In the genomic region with DNA sequence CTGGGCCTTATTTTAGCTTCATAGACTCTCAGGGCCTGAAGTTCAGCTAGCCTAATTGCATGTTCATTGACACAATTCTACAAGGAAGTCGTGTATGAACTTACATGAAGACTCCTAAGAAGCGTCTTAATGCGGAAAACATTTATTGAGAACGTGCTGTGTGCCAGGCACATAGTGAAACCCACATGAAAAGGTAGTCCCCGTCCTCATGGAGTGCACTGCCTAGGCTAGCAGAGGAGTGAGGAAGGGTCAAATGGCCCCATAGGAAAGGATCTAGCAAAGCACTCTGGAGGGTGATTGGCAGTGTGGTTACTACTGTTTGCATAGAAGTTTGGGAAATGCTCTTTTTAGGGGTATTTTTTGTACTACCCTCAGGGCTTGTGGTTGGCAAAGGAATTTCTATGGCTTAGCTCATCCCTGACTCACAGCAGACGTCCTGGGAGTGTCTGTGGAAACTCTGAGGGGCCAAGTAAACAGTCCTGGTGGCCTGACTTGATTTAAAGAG, we compare ENCODE assay signal across 8 cellular contexts. TPM values are rescaled to one million over a fixed set of nuclear protein-coding genes. Genes with fewer than 3 reads are reported as not detected.
A peak's percentile ranks its signal among the peaks of the same experiment; 100 is the strongest.
DNase-seq lines count a peak whose midpoint lies in the region; ATAC-seq and TF ChIP-seq lines count a peak whose summit lies in the region.

No MANE protein-coding gene starts in this region.

- in situ Hi-C loops in IMR-90 (cut with MboI; ENCODE audit: low sequenced_read_pairs) = loop anchor here (5.0 kb wide), 1 partner anchor 62 kb away; no protein-coding TSS in a partner anchor

- TF ChIP-seq CTCF in AG09309 (IDR thresholded peaks at IDR 0.05; ENCODE audit: control insufficient read depth, insufficient read depth, low read depth, low read length, missing control alignments) (no peak), IMR-90 (conservative IDR thresholded peaks at IDR 0.05; ENCODE audit: low read depth, low read length) (no peak), liver (IDR thresholded peaks at IDR 0.05; ENCODE audit: low read depth, low read length, missing input control) (no peak), upper lobe of left lung (IDR thresholded peaks at IDR 0.05) (no peak)

- peak overlapping the region; percentile 61 for H2AK9ac ChIP-seq in IMR-90 (replicated peaks; ENCODE audit: low read depth, low read length, poor library complexity)

- no peaks in the 10 kb centered on the region for H3K27me3 ChIP-seq in IMR-90 (ENCODE audit: control insufficient read depth, insufficient read depth, low read length)
- H3K27me3 ChIP-seq in liver (ENCODE audit: control insufficient read depth in 4 of 4, insufficient read depth in 4 of 4, low read length in 3 of 4) = no peaks in the 10 kb centered on the region
- H3K27me3 ChIP-seq in upper lobe of left lung = no peaks in the 10 kb centered on the region

- H3K36me3 ChIP-seq in IMR-90 (ENCODE audit: control insufficient read depth, insufficient read depth, low read length) (no peaks in the 10 kb centered on the region), liver (ENCODE audit: control insufficient read depth in 4 of 4, insufficient read depth in 3 of 4, low read depth in 1 of 4, low read length in 3 of 4) (no peaks in the 10 kb centered on the region), upper lobe of left lung (no peaks in the 10 kb centered on the region)

- H3K4me3 ChIP-seq in AG09309 (ENCODE audit: control insufficient read depth, low read depth, low read length) = peak overlapping the region; percentile 36
- H3K4me3 ChIP-seq in IMR-90 (ENCODE audit: insufficient read depth, low read depth, low read length) = no peak overlapping the region
- peak overlapping the region in 2 of 3 donors; percentile 56 to 89 for H3K4me3 ChIP-seq in liver (ENCODE audit: low read depth in 1 of 3, low read length in 3 of 3)
- peak overlapping the region in 3 of 4 donors; percentile 88 to 94 (median 92) for H3K4me3 ChIP-seq in upper lobe of left lung

- peaks cover 9% of the 10 kb centered on the region for H3K9me1 ChIP-seq in IMR-90 (ENCODE audit: insufficient read depth, low read length)

- ATAC-seq in IMR-90 (ENCODE audit: low read depth) = peak; percentile 28
- ATAC-seq in upper lobe of left lung (ENCODE audit: low FRiP score in 2 of 2) = peak in 1 of 2 donors; percentile 14
- ATAC-seq in HG03521 (IDR thresholded peaks at IDR 0.05; ENCODE audit: unreplicated experiment) = no peak

- intact Hi-C loops in IMR-90 (cut with micrococcal nuclease) = loop anchor here (2.0 kb wide), 1 partner anchor 35 kb away; no protein-coding TSS in a partner anchor

- H3K56ac ChIP-seq in IMR-90 (ENCODE audit: extremely low read depth, insufficient read depth, low read length) = peak overlapping the region; percentile 89; the same call in 1 of the 2 replicates

- H3K27ac ChIP-seq in IMR-90 (ENCODE audit: insufficient read depth, low read length) (peak overlapping the region; percentile 76), liver (ENCODE audit: low read depth in 1 of 2, low read length in 2 of 2) (peak overlapping the region; percentile 72 to 87), upper lobe of left lung (peak overlapping the region; percentile 94 to 100 (median 98))

- dilution Hi-C loops in IMR-90 (cut with HindIII; ENCODE audit: low sequenced_read_pairs, unreplicated experiment) = no loop called here

- no peak for TF ChIP-seq EP300 in upper lobe of left lung (IDR thresholded peaks at IDR 0.05)

- TF ChIP-seq POLR2A in IMR-90 (IDR thresholded peaks at IDR 0.05; ENCODE audit: low read depth, low read length) = no peak; the same call in 1 of the 2 replicates
- no peak for TF ChIP-seq POLR2A in upper lobe of left lung (IDR thresholded peaks at IDR 0.05)

- H3K9ac ChIP-seq in IMR-90 (ENCODE audit: low read depth, low read length) = peak overlapping the region; percentile 66
- H3K9ac ChIP-seq in liver (ENCODE audit: low read depth in 1 of 2, low read length in 2 of 2) = peak overlapping the region in 1 of 2 donors; percentile 33

- peak overlapping the region; percentile 98 for H3K14ac ChIP-seq in IMR-90 (replicated peaks; ENCODE audit: low read depth, low read length)

- H3K79me1 ChIP-seq in IMR-90 (ENCODE audit: low read depth in 1 of 2, low read length in 2 of 2) = peaks cover 5 to 46% of the 10 kb centered on the region in 2 experiments; a peak in 2 of 4 replicates

- peak overlapping the region; percentile 97 for H3K4ac ChIP-seq in IMR-90 (ENCODE audit: low read depth, low read length)

- DNase-seq in AG09309 (ENCODE audit: low read depth) (peak; percentile 88), IMR-90 (peak; percentile 96), astrocyte of the hippocampus (ENCODE audit: low read depth, low spot score) (peak; percentile 92), upper lobe of left lung (no peak), DMS 273 treated with DMSO at 0.1 percent for 48 hours (lab: John Stamatoyannopoulos, UW) (no peak), 8988T (no peak)

- H3K9me3 ChIP-seq in IMR-90 (ENCODE audit: control insufficient read depth, insufficient read depth, low read length) = no peaks in the 10 kb centered on the region
- H3K9me3 ChIP-seq in liver (ENCODE audit: control insufficient read depth in 4 of 4, low read length in 3 of 4) = no peaks in the 10 kb centered on the region
- no peaks in the 10 kb centered on the region for H3K9me3 ChIP-seq in upper lobe of left lung

- peak overlapping the region; percentile 91 for H2BK5ac ChIP-seq in IMR-90 (ENCODE audit: low read depth, low read length, poor library complexity, severe bottlenecking)

- H2BK20ac ChIP-seq in IMR-90 (ENCODE audit: low read depth, low read length) = peak overlapping the region; percentile 81

- peak overlapping the region; percentile 79 for H3K4me2 ChIP-seq in IMR-90 (ENCODE audit: low read depth, low read length)

- peak overlapping the region; percentile 79; the same call in 2 of the 3 replicates for H2BK15ac ChIP-seq in IMR-90 (ENCODE audit: low read depth, low read length)

- WGBS in IMR-90 (ENCODE audit: extremely low coverage in 2 of 2, insufficient read length in 1 of 2), 2 experiments = 50% methylated on average over 6 of the region's 6 CpGs; no CpG with 5 or more reads in 1 of the 2 experiments
- 83% methylated on average over 6 of the region's 6 CpGs for WGBS in liver
- 61 to 63% methylated on average over 6 of the region's 6 CpGs for WGBS in upper lobe of left lung, 2 donors

- no TSS peak for BruUV-seq in IMR-90 (replicated peaks; lab: Mats Ljungman, UMichigan)

- H4K91ac ChIP-seq in IMR-90 (ENCODE audit: insufficient read depth, low read depth, low read length) = peak overlapping the region; percentile 95

- peaks cover 13% of the 10 kb centered on the region for H3K4me1 ChIP-seq in IMR-90 (ENCODE audit: control insufficient read depth, insufficient read depth, low read length)
- H3K4me1 ChIP-seq in liver (ENCODE audit: control insufficient read depth in 4 of 4, insufficient read depth in 4 of 4, low read length in 3 of 4) = peaks cover 5 to 39% (median 25%) of the 10 kb centered on the region in 4 donors
- H3K4me1 ChIP-seq in upper lobe of left lung = peaks cover 39 to 52% (median 43%) of the 10 kb centered on the region in 4 donors

- H3K23ac ChIP-seq in IMR-90 (ENCODE audit: low read depth, low read length) = peak overlapping the region; percentile 89

- H2AFZ ChIP-seq in IMR-90 (replicated peaks; ENCODE audit: low read length, poor library complexity) = peak overlapping the region; percentile 75

- no peak for TF ChIP-seq RAD21 in IMR-90 (IDR thresholded peaks at IDR 0.05; ENCODE audit: low read length)
- TF ChIP-seq RAD21 in liver (IDR thresholded peaks at IDR 0.05) = no peak

- H3K18ac ChIP-seq in IMR-90 (ENCODE audit: low read depth, low read length) = peak overlapping the region; percentile 64

- peak overlapping the region; percentile 66 for H4K5ac ChIP-seq in IMR-90 (ENCODE audit: low read depth, low read length)

- peak overlapping the region; percentile 90 to 97 for H4K8ac ChIP-seq in IMR-90 (ENCODE audit: low read depth in 2 of 2, low read length in 2 of 2)

- peak overlapping the region; percentile 90 for H2BK120ac ChIP-seq in IMR-90 (ENCODE audit: low read depth, low read length)

- CTCF ChIA-PET in IMR-90 (lab: Yijun Ruan, JAX) = interaction anchor here (0.6 to 4.7 kb wide), 6 partner anchors 10 to 79 kb away, joined by 3 to 33 read pairs (median 8); no protein-coding TSS in a partner anchor

- POLR2A ChIA-PET in IMR-90 (lab: Charles Lee; ENCODE audit: unreplicated experiment) = no interaction called here

- peaks cover 38% of the 10 kb centered on the region for H4K20me1 ChIP-seq in IMR-90 (ENCODE audit: insufficient read depth, low read length)

- peak overlapping the region; percentile 82 for H2AK5ac ChIP-seq in IMR-90 (ENCODE audit: low read depth, low read length)

TF ChIP-seq in IMR-90, 13 proteins besides CTCF, POLR2A, EP300 and RAD21 (continues in another document):
- TF ChIP-seq CEBPB (IDR thresholded peaks at IDR 0.05; ENCODE audit: low read depth, low read length) = peak; percentile 66

TF ChIP-seq in liver, 16 proteins besides CTCF, POLR2A, EP300 and RAD21 (continues in another document):
- TF ChIP-seq JUND (IDR thresholded peaks at IDR 0.05) = no peak
- no peak for TF ChIP-seq HNF4A (conservative IDR thresholded peaks at IDR 0.05)
- TF ChIP-seq, protein P1, sequence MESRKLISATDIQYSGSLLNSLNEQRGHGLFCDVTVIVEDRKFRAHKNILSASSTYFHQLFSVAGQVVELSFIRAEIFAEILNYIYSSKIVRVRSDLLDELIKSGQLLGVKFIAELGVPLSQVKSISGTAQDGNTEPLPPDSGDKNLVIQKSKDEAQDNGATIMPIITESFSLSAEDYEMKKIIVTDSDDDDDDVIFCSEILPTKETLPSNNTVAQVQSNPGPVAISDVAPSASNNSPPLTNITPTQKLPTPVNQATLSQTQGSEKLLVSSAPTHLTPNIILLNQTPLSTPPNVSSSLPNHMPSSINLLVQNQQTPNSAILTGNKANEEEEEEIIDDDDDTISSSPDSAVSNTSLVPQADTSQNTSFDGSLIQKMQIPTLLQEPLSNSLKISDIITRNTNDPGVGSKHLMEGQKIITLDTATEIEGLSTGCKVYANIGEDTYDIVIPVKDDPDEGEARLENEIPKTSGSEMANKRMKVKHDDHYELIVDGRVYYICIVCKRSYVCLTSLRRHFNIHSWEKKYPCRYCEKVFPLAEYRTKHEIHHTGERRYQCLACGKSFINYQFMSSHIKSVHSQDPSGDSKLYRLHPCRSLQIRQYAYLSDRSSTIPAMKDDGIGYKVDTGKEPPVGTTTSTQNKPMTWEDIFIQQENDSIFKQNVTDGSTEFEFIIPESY (IDR thresholded peaks at IDR 0.05) = no peak

RNA-seq across cellular contexts. Expression of gene NPTN, which starts 0.9 kb away (rescaled TPM):
- 150 and 171 TPM in 2 replicates for total RNA-seq in IMR-90 (2012; rRNA removed)
- polyA plus RNA-seq in IMR-90 (2012; rRNA removed) = 268 and 329 TPM in 2 replicates
- polyA plus RNA-seq in IMR-90 (2012; cell fraction: cytosol; rRNA removed) = 181 and 182 TPM in 2 replicates
- polyA plus RNA-seq in IMR-90 (2012; cell fraction: nucleus; rRNA removed; ENCODE audit: low replicate concordance) = 77.6 and 177 TPM in 2 replicates
- total RNA-seq in liver = 10 to 100 TPM; 28.4 to 42.4 TPM
- 10 to 100 TPM; 16.8 to 39.4 TPM for polyA plus RNA-seq in liver
- total RNA-seq in upper lobe of left lung = 100 to 1,000 TPM in 4 of 6 donors, 10 to 100 TPM in 2; 70.2 to 151 (median 108) TPM

RNA-seq across cellular contexts. Expression of gene CD276, which starts 50.1 kb away (rescaled TPM):
- 30.8 and 37.5 TPM in 2 replicates for total RNA-seq in IMR-90 (2012; rRNA removed)
- 149 and 150 TPM in 2 replicates for polyA plus RNA-seq in IMR-90 (2012; rRNA removed)
- 58.7 and 100 TPM in 2 replicates for polyA plus RNA-seq in IMR-90 (2012; cell fraction: cytosol; rRNA removed)
- polyA plus RNA-seq in IMR-90 (2012; cell fraction: nucleus; rRNA removed; ENCODE audit: low replicate concordance) = 95.5 and 121 TPM in 2 replicates
- total RNA-seq in liver = 10 to 100 TPM; 19.7 to 30.4 TPM
- 10 to 100 TPM; 12.9 to 37.9 TPM for polyA plus RNA-seq in liver
- 10 to 100 TPM; 32.2 to 83.6 (median 65.8) TPM for total RNA-seq in upper lobe of left lung

Comparison
In these comparisons a context has a peak if more than half of its experiments do, and no peak if none do; other contexts are left out.
1. DNase-seq: peak in AG09309 (single experiment), IMR-90 (single experiment) and astrocyte of the hippocampus (single experiment); none in upper lobe of left lung (0 of 2), DMS 273 treated with DMSO at 0.1 percent for 48 hours (single experiment) and 8988T (single experiment).
2. Peak in every context shown above with its lines, with median percentiles within 50 percentile points of each other: H3K27ac ChIP-seq.